In the genomic region with DNA sequence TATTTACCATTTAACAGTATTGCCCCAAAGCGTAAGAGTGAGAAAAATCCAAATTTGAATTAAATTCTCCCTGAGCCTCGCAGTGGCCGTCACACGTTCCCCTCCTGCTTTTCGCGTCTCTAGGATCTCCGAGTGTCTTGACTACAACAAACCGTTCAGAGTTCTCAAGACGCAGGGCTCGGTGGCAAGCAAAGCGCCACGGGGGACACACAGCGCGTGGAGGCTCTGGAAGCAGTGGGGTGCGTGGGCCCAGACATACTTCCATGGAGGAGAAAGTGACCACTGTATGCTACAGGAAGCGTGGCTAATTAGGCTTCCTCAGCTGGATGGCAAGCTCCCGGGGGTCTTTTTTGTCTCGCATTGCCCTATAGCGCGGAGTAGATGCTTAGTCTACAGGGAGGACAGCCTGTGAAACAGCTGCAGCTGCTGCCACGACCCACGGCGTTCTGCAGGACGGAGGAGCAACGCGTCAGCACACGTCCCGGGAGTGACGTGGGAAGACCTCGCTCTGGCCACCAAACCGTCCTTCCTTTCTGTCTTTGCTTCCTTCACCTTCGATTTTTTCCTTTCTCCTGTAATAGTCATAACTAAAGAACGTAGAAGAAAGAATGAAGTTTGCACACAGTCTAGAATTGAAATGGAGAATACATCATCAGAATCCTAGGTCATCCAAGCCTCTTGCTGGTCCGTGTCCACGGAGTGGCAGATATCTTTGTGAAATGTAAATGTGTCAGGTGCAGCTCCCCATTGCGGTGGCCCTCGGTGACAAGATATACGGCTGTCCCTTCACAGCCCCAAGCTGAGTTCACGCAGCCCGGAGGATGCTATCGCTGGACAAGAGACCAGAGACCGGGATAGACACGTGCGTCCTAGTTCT, we compare ENCODE assay signal across 1 cellular context.
TF ChIP-seq lines count a peak whose summit lies in the region.

No MANE protein-coding gene starts in this region.

TF ChIP-seq in K562, 482 proteins besides CTCF, POLR2A, EP300 and RAD21 (continued from another document):
- TF ChIP-seq, protein P1, sequence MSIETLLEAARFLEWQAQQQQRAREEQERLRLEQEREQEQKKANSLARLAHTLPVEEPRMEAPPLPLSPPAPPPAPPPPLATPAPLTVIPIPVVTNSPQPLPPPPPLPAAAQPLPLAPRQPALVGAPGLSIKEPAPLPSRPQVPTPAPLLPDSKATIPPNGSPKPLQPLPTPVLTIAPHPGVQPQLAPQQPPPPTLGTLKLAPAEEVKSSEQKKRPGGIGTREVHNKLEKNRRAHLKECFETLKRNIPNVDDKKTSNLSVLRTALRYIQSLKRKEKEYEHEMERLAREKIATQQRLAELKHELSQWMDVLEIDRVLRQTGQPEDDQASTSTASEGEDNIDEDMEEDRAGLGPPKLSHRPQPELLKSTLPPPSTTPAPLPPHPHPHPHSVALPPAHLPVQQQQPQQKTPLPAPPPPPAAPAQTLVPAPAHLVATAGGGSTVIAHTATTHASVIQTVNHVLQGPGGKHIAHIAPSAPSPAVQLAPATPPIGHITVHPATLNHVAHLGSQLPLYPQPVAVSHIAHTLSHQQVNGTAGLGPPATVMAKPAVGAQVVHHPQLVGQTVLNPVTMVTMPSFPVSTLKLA (conservative IDR thresholded peaks at IDR 0.05), result no peak
- no peak for TF ChIP-seq C11orf30 (IDR thresholded peaks at IDR 0.05; ENCODE audit: low read depth)
- TF ChIP-seq, protein P2, sequence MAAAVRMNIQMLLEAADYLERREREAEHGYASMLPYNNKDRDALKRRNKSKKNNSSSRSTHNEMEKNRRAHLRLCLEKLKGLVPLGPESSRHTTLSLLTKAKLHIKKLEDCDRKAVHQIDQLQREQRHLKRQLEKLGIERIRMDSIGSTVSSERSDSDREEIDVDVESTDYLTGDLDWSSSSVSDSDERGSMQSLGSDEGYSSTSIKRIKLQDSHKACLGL (CRISPR knock-in tag; IDR thresholded peaks at IDR 0.05; ENCODE audit: borderline replicate concordance, poor library complexity, severe bottlenecking), result no peak
- TF ChIP-seq, protein P3, sequence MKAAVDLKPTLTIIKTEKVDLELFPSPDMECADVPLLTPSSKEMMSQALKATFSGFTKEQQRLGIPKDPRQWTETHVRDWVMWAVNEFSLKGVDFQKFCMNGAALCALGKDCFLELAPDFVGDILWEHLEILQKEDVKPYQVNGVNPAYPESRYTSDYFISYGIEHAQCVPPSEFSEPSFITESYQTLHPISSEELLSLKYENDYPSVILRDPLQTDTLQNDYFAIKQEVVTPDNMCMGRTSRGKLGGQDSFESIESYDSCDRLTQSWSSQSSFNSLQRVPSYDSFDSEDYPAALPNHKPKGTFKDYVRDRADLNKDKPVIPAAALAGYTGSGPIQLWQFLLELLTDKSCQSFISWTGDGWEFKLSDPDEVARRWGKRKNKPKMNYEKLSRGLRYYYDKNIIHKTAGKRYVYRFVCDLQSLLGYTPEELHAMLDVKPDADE (conservative IDR thresholded peaks at IDR 0.05; ENCODE audit: control insufficient read depth, low read depth, low read length), result no peak
- no peak for TF ChIP-seq PYGO2 (tag; IDR thresholded peaks at IDR 0.05)
- TF ChIP-seq ASH1L (IDR thresholded peaks at IDR 0.05; ENCODE audit: borderline replicate concordance, low read depth, partially characterized antibody), result no peak
- TF ChIP-seq RNF2 (IDR thresholded peaks at IDR 0.05), result 0 out of 2 replicates have a peak, but pooled peaks have one; percentile 12
- TF ChIP-seq, protein P4, sequence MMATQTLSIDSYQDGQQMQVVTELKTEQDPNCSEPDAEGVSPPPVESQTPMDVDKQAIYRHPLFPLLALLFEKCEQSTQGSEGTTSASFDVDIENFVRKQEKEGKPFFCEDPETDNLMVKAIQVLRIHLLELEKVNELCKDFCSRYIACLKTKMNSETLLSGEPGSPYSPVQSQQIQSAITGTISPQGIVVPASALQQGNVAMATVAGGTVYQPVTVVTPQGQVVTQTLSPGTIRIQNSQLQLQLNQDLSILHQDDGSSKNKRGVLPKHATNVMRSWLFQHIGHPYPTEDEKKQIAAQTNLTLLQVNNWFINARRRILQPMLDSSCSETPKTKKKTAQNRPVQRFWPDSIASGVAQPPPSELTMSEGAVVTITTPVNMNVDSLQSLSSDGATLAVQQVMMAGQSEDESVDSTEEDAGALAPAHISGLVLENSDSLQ (IDR thresholded peaks at IDR 0.05), result peak; percentile 33; the same call in 1 of the 2 replicates
- no peak for TF ChIP-seq ZNF586 (CRISPR knock-in tag; conservative IDR thresholded peaks at IDR 0.05)
- TF ChIP-seq, protein P5, sequence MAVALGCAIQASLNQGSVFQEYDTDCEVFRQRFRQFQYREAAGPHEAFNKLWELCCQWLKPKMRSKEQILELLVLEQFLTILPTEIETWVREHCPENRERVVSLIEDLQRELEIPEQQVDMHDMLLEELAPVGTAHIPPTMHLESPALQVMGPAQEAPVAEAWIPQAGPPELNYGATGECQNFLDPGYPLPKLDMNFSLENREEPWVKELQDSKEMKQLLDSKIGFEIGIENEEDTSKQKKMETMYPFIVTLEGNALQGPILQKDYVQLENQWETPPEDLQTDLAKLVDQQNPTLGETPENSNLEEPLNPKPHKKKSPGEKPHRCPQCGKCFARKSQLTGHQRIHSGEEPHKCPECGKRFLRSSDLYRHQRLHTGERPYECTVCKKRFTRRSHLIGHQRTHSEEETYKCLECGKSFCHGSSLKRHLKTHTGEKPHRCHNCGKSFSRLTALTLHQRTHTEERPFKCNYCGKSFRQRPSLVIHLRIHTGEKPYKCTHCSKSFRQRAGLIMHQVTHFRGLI (CRISPR knock-in tag; IDR thresholded peaks at IDR 0.05), result no peak
- 0 out of 2 replicates have a peak, but pooled peaks have one; percentile 62 for TF ChIP-seq EZH2 (IDR thresholded peaks at IDR 0.05; ENCODE audit: borderline replicate concordance, low read depth, low read length)
